ENCODE assay signal across 1 cellular context in the genomic region with DNA sequence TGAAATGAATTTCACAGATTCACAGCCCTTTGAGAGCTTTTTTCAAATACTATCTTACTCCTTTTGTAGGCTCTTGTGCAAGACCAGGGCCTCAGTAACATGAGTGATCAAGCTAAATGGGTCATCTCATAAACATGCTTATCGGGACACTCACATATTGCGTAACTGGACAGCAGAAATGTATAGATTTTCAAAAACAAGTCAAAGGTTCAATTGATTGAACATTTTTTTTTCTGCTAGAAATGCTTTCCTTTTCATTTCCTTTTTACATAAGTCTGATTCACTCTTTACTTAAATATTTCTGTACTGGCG.
TF ChIP-seq lines count a peak whose summit lies in the region.

No MANE protein-coding gene starts in this region.

TF ChIP-seq in HepG2, 621 proteins besides CTCF, POLR2A, EP300 and RAD21 (continued from another document and continues in another):
- TF ChIP-seq ZNF335 (CRISPR knock-in tag; IDR thresholded peaks at IDR 0.05), result peak; percentile 69; the same call in 1 of the 2 replicates
- TF ChIP-seq CENPT (CRISPR knock-in tag; IDR thresholded peaks at IDR 0.05; ENCODE audit: low read depth), result no peak
- TF ChIP-seq FOXA3 (CRISPR knock-in tag; IDR thresholded peaks at IDR 0.05), result peak; percentile 94
- TF ChIP-seq ZNF549 (CRISPR knock-in tag; IDR thresholded peaks at IDR 0.05), result no peak
- TF ChIP-seq, protein P1, sequence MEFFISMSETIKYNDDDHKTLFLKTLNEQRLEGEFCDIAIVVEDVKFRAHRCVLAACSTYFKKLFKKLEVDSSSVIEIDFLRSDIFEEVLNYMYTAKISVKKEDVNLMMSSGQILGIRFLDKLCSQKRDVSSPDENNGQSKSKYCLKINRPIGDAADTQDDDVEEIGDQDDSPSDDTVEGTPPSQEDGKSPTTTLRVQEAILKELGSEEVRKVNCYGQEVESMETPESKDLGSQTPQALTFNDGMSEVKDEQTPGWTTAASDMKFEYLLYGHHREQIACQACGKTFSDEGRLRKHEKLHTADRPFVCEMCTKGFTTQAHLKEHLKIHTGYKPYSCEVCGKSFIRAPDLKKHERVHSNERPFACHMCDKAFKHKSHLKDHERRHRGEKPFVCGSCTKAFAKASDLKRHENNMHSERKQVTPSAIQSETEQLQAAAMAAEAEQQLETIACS (CRISPR knock-in tag; IDR thresholded peaks at IDR 0.05), result no peak
- peak; percentile 19; the same call in 1 of the 2 replicates for TF ChIP-seq YEATS4 (CRISPR knock-in tag; IDR thresholded peaks at IDR 0.05; ENCODE audit: borderline replicate concordance)
- no peak for TF ChIP-seq ZNF788 (CRISPR knock-in tag; IDR thresholded peaks at IDR 0.05; ENCODE audit: borderline replicate concordance)
- TF ChIP-seq NR2F6 (IDR thresholded peaks at IDR 0.05), result peak; percentile 81
- peak; percentile 90 for TF ChIP-seq NR2F6 (CRISPR knock-in tag; IDR thresholded peaks at IDR 0.05)
- TF ChIP-seq FOSL2 (CRISPR knock-in tag; IDR thresholded peaks at IDR 0.05), result peak; percentile 93
- TF ChIP-seq ZMAT3 (CRISPR knock-in tag; conservative IDR thresholded peaks at IDR 0.05), result 0 out of 2 replicates have a peak, but pooled peaks have one; percentile 24
- TF ChIP-seq SIN3A (IDR thresholded peaks at IDR 0.05; ENCODE audit: borderline replicate concordance, low read depth, low read length), result no peak
- TF ChIP-seq ZNF547 (CRISPR knock-in tag; IDR thresholded peaks at IDR 0.05), result no peak
- no peak for TF ChIP-seq XRCC5 (optimal IDR thresholded peaks at IDR 0.05; ENCODE audit: low read length)
- no peak for TF ChIP-seq ZNF441 (CRISPR knock-in tag; IDR thresholded peaks at IDR 0.05; ENCODE audit: borderline replicate concordance)
- TF ChIP-seq PRPF4 (IDR thresholded peaks at IDR 0.05; ENCODE audit: low read depth, low read length, poor library complexity, severe bottlenecking), result no peak
- no peak for TF ChIP-seq SRSF1 (optimal IDR thresholded peaks at IDR 0.05; ENCODE audit: low read depth, low read length)
- TF ChIP-seq, protein P2, sequence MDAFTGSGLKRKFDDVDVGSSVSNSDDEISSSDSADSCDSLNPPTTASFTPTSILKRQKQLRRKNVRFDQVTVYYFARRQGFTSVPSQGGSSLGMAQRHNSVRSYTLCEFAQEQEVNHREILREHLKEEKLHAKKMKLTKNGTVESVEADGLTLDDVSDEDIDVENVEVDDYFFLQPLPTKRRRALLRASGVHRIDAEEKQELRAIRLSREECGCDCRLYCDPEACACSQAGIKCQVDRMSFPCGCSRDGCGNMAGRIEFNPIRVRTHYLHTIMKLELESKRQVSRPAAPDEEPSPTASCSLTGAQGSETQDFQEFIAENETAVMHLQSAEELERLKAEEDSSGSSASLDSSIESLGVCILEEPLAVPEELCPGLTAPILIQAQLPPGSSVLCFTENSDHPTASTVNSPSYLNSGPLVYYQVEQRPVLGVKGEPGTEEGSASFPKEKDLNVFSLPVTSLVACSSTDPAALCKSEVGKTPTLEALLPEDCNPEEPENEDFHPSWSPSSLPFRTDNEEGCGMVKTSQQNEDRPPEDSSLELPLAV (CRISPR knock-in tag; conservative IDR thresholded peaks at IDR 0.05; ENCODE audit: low read depth), result no peak
- no peak for TF ChIP-seq NFRKB (IDR thresholded peaks at IDR 0.05)
- TF ChIP-seq KDM6A (CRISPR knock-in tag; IDR thresholded peaks at IDR 0.05; ENCODE audit: low read depth), result peak; percentile 66; the same call in 1 of the 2 replicates
- TF ChIP-seq, protein P3, sequence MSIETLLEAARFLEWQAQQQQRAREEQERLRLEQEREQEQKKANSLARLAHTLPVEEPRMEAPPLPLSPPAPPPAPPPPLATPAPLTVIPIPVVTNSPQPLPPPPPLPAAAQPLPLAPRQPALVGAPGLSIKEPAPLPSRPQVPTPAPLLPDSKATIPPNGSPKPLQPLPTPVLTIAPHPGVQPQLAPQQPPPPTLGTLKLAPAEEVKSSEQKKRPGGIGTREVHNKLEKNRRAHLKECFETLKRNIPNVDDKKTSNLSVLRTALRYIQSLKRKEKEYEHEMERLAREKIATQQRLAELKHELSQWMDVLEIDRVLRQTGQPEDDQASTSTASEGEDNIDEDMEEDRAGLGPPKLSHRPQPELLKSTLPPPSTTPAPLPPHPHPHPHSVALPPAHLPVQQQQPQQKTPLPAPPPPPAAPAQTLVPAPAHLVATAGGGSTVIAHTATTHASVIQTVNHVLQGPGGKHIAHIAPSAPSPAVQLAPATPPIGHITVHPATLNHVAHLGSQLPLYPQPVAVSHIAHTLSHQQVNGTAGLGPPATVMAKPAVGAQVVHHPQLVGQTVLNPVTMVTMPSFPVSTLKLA (IDR thresholded peaks at IDR 0.05), result no peak
- TF ChIP-seq DNMT3B (CRISPR knock-in tag; conservative IDR thresholded peaks at IDR 0.05), result no peak
- no peak for TF ChIP-seq HIVEP1 (CRISPR knock-in tag; IDR thresholded peaks at IDR 0.05)
- TF ChIP-seq ZNF709 (CRISPR knock-in tag; IDR thresholded peaks at IDR 0.05), result no peak
- peak; percentile 75; the same call in 1 of the 2 replicates for TF ChIP-seq ZMYM2 (CRISPR knock-in tag; IDR thresholded peaks at IDR 0.05)
- TF ChIP-seq NFYC (CRISPR knock-in tag; IDR thresholded peaks at IDR 0.05), result no peak
- TF ChIP-seq GATAD2A (CRISPR knock-in tag; IDR thresholded peaks at IDR 0.05), result peak; percentile 100
- no peak for TF ChIP-seq ZNF772 (CRISPR knock-in tag; IDR thresholded peaks at IDR 0.05)
- TF ChIP-seq RCOR2 (CRISPR knock-in tag; IDR thresholded peaks at IDR 0.05), result peak; percentile 81
- TF ChIP-seq NFE2L1 (CRISPR knock-in tag; IDR thresholded peaks at IDR 0.05; ENCODE audit: borderline replicate concordance), result no peak
- TF ChIP-seq IRX3 (CRISPR knock-in tag; IDR thresholded peaks at IDR 0.05; ENCODE audit: borderline replicate concordance, low read depth), result no peak
- no peak for TF ChIP-seq ZNF138 (CRISPR knock-in tag; IDR thresholded peaks at IDR 0.05; ENCODE audit: low read depth)
- TF ChIP-seq, protein P4, sequence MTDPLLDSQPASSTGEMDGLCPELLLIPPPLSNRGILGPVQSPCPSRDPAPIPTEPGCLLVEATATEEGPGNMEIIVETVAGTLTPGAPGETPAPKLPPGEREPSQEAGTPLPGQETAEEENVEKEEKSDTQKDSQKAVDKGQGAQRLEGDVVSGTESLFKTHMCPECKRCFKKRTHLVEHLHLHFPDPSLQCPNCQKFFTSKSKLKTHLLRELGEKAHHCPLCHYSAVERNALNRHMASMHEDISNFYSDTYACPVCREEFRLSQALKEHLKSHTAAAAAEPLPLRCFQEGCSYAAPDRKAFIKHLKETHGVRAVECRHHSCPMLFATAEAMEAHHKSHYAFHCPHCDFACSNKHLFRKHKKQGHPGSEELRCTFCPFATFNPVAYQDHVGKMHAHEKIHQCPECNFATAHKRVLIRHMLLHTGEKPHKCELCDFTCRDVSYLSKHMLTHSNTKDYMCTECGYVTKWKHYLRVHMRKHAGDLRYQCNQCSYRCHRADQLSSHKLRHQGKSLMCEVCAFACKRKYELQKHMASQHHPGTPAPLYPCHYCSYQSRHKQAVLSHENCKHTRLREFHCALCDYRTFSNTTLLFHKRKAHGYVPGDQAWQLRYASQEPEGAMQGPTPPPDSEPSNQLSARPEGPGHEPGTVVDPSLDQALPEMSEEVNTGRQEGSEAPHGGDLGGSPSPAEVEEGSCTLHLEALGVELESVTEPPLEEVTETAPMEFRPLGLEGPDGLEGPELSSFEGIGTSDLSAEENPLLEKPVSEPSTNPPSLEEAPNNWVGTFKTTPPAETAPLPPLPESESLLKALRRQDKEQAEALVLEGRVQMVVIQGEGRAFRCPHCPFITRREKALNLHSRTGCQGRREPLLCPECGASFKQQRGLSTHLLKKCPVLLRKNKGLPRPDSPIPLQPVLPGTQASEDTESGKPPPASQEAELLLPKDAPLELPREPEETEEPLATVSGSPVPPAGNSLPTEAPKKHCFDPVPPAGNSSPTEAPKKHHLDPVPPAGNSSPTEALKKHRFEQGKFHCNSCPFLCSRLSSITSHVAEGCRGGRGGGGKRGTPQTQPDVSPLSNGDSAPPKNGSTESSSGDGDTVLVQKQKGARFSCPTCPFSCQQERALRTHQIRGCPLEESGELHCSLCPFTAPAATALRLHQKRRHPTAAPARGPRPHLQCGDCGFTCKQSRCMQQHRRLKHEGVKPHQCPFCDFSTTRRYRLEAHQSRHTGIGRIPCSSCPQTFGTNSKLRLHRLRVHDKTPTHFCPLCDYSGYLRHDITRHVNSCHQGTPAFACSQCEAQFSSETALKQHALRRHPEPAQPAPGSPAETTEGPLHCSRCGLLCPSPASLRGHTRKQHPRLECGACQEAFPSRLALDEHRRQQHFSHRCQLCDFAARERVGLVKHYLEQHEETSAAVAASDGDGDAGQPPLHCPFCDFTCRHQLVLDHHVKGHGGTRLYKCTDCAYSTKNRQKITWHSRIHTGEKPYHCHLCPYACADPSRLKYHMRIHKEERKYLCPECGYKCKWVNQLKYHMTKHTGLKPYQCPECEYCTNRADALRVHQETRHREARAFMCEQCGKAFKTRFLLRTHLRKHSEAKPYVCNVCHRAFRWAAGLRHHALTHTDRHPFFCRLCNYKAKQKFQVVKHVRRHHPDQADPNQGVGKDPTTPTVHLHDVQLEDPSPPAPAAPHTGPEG (CRISPR knock-in tag; IDR thresholded peaks at IDR 0.05), result no peak
- no peak for TF ChIP-seq ZNF816 (CRISPR knock-in tag; IDR thresholded peaks at IDR 0.05; ENCODE audit: borderline replicate concordance)
- TF ChIP-seq ISL2 (CRISPR knock-in tag; IDR thresholded peaks at IDR 0.05), result peak; percentile 88
- TF ChIP-seq ZNF20 (CRISPR knock-in tag; IDR thresholded peaks at IDR 0.05), result no peak
- TF ChIP-seq, protein P5, sequence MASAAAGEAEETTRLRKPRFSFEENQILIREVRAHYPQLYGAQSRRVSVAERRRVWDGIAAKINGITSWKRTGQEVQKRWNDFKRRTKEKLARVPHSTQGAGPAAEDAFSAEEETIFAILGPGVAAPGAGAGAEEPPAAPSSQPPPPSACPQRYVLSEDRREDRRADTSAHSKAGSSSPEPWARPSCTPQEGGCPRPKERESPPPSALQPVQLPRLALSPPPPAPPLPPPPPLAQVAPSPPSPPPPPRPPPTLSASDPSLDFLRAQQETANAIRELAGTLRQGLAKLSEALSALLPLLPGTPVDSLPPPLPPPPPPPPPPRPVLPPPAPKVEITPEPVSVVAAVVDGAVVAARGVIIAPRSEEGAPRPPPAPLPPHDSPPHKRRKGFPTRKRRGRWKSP (CRISPR knock-in tag; IDR thresholded peaks at IDR 0.05), result no peak
- no peak for TF ChIP-seq PAX8 (CRISPR knock-in tag; IDR thresholded peaks at IDR 0.05; ENCODE audit: borderline replicate concordance)
- no peak for TF ChIP-seq MTF2 (CRISPR knock-in tag; IDR thresholded peaks at IDR 0.05; ENCODE audit: borderline replicate concordance)
- no peak for TF ChIP-seq ZNF558 (CRISPR knock-in tag; IDR thresholded peaks at IDR 0.05; ENCODE audit: borderline replicate concordance)
- no peak for TF ChIP-seq RFX5 (IDR thresholded peaks at IDR 0.05; ENCODE audit: low read depth, low read length)
- no peak for TF ChIP-seq U2AF1 (optimal IDR thresholded peaks at IDR 0.05; ENCODE audit: low read depth, low read length)
- no peak for TF ChIP-seq EZH2 (conservative IDR thresholded peaks at IDR 0.05; ENCODE audit: low read depth, low read length)
- TF ChIP-seq JUNB (CRISPR knock-in tag; IDR thresholded peaks at IDR 0.05; ENCODE audit: borderline replicate concordance), result no peak
- TF ChIP-seq ZNF775 (CRISPR knock-in tag; IDR thresholded peaks at IDR 0.05; ENCODE audit: borderline replicate concordance), result no peak
- TF ChIP-seq, protein P6, sequence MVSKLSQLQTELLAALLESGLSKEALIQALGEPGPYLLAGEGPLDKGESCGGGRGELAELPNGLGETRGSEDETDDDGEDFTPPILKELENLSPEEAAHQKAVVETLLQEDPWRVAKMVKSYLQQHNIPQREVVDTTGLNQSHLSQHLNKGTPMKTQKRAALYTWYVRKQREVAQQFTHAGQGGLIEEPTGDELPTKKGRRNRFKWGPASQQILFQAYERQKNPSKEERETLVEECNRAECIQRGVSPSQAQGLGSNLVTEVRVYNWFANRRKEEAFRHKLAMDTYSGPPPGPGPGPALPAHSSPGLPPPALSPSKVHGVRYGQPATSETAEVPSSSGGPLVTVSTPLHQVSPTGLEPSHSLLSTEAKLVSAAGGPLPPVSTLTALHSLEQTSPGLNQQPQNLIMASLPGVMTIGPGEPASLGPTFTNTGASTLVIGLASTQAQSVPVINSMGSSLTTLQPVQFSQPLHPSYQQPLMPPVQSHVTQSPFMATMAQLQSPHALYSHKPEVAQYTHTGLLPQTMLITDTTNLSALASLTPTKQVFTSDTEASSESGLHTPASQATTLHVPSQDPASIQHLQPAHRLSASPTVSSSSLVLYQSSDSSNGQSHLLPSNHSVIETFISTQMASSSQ (IDR thresholded peaks at IDR 0.05; ENCODE audit: low read depth), result peak; percentile 72; the same call in 1 of the 2 replicates
- TF ChIP-seq, protein P6 (CRISPR knock-in tag; IDR thresholded peaks at IDR 0.05; ENCODE audit: borderline replicate concordance), result no peak
- peak; percentile 39; the same call in 1 of the 2 replicates for TF ChIP-seq ZFX (CRISPR knock-in tag; IDR thresholded peaks at IDR 0.05; ENCODE audit: low read depth)
- peak; percentile 83; the same call in 1 of the 2 replicates for TF ChIP-seq SMAD3 (CRISPR knock-in tag; IDR thresholded peaks at IDR 0.05)
- TF ChIP-seq, protein P7, sequence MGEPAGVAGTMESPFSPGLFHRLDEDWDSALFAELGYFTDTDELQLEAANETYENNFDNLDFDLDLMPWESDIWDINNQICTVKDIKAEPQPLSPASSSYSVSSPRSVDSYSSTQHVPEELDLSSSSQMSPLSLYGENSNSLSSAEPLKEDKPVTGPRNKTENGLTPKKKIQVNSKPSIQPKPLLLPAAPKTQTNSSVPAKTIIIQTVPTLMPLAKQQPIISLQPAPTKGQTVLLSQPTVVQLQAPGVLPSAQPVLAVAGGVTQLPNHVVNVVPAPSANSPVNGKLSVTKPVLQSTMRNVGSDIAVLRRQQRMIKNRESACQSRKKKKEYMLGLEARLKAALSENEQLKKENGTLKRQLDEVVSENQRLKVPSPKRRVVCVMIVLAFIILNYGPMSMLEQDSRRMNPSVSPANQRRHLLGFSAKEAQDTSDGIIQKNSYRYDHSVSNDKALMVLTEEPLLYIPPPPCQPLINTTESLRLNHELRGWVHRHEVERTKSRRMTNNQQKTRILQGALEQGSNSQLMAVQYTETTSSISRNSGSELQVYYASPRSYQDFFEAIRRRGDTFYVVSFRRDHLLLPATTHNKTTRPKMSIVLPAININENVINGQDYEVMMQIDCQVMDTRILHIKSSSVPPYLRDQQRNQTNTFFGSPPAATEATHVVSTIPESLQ (CRISPR knock-in tag; conservative IDR thresholded peaks at IDR 0.05), result 0 out of 2 replicates have a peak, but pooled peaks have one; percentile 74
- TF ChIP-seq SP4 (CRISPR knock-in tag; IDR thresholded peaks at IDR 0.05), result no peak
